9 cellular contexts compared by ENCODE assay signal in the genomic region with DNA sequence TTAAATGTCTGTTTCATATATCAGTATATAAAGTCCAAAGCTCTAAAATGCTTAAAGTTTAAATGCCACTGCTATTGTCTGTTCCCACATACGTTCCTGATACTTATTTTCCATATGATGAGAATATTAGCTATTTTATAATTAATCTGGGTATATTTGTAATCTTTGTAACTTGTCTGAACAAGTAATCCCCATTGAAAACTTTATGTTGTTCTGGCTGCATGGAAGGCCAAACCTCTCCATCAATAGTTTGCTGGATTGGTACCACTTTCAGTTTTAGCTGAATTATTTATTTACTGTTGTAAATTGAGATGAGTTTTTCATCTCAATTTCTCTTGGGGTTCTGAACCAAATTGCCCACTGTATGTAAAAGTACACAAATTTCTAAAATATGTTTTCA. TPM values are rescaled to one million over a fixed set of nuclear protein-coding genes. Genes with fewer than 3 reads are reported as not detected.
DNase-seq lines count a peak whose midpoint lies in the region; ATAC-seq and TF ChIP-seq lines count a peak whose summit lies in the region.
"Had no signal": no experiment of that assay in that cellular context is flagged by ENCODE, and none has a peak within 500 bp of the region (broad histone marks: within the 10 kb centered on the region; RNA-seq: fewer than 3 reads in every experiment).

No MANE protein-coding gene starts in this region.

- 23 to 36% (median 26%) methylated on average over 1 of the region's 1 CpG for WGBS in ovary, 3 donors

- intact Hi-C loops in ovary (cut with DNase I), result no loop called here

- H3K4me1 ChIP-seq in RWPE2 (ENCODE audit: insufficient read depth, poor library complexity, severe bottlenecking) (peaks cover 16% of the 10 kb centered on the region), ovary (ENCODE audit: insufficient read depth) (peaks cover 5% of the 10 kb centered on the region)

- no peaks in the 10 kb centered on the region for H3K9me3 ChIP-seq in RWPE2 (ENCODE audit: severe bottlenecking)
- H3K9me3 ChIP-seq in ovary, result no peaks in the 10 kb centered on the region
- H3K9me3 ChIP-seq: mucosa of descending colon had no signal

- H3K27me3 ChIP-seq in RWPE2 (ENCODE audit: insufficient read depth, poor library complexity, severe bottlenecking) (no peaks in the 10 kb centered on the region), ovary (no peaks in the 10 kb centered on the region)

- CTCF ChIA-PET in RWPE1 (lab: Yijun Ruan, JAX), result no interaction called here

- no peak for ATAC-seq in RWPE2 (ENCODE audit: low read depth)
- no peak for ATAC-seq in GM18519 (IDR thresholded peaks at IDR 0.05; ENCODE audit: low FRiP score, unreplicated experiment)
- ATAC-seq: mucosa of descending colon had no signal

- H3K27ac ChIP-seq in RWPE2 (ENCODE audit: poor library complexity, severe bottlenecking) (peak overlapping the region; percentile 74), ovary (no peak overlapping the region), RWPE1 (no peak overlapping the region)

- H3K4me3 ChIP-seq in GM08714 (ENCODE audit: low read length), result peak overlapping the region; percentile 90; the same call in 1 of the 2 replicates
- H3K4me3 ChIP-seq in RWPE2 (ENCODE audit: severe bottlenecking), result peak overlapping the region; percentile 70
- H3K4me3 ChIP-seq in epithelial cell of esophagus (ENCODE audit: low read length), result peak overlapping the region; percentile 88
- H3K4me3 ChIP-seq in ovary, result peak overlapping the region; percentile 83

- DNase-seq in RWPE2 (ENCODE audit: low spot score) (no peak), epithelial cell of esophagus (ENCODE audit: low read depth) (peak; percentile 5), ovary (no peak), RWPE1 (ENCODE audit: low spot score) (no peak), cortex of kidney (lab: John Stamatoyannopoulos, UW) (no peak), foreskin melanocyte (no peak)

- POLR2A ChIA-PET in RWPE1 (lab: Yijun Ruan, JAX; ENCODE audit: low non-redundant PET), result no interaction called here

- peaks cover 11% of the 10 kb centered on the region for H3K36me3 ChIP-seq in RWPE2 (ENCODE audit: low read depth)
- no peaks in the 10 kb centered on the region for H3K36me3 ChIP-seq in ovary

- TF ChIP-seq EP300 in ovary (IDR thresholded peaks at IDR 0.05), result no peak

- no peak for TF ChIP-seq POLR2A in ovary (IDR thresholded peaks at IDR 0.05)

- TF ChIP-seq CTCF in RWPE2 (IDR thresholded peaks at IDR 0.05; ENCODE audit: poor library complexity, severe bottlenecking), result no peak
- no peak for TF ChIP-seq CTCF in epithelial cell of esophagus (IDR thresholded peaks at IDR 0.05; ENCODE audit: insufficient read depth, low read depth, low read length, missing control alignments)
- no peak for TF ChIP-seq CTCF in ovary (IDR thresholded peaks at IDR 0.05)
- no peak for TF ChIP-seq CTCF in RWPE1 (conservative IDR thresholded peaks at IDR 0.05; ENCODE audit: low read depth)

RNA-seq across cellular contexts. Expression of gene MBD5, which starts 1.5 kb away (rescaled TPM):
- total RNA-seq in ovary, result 10 to 100 TPM; 33.1 to 66.3 (median 47.9) TPM
- polyA plus RNA-seq in ovary, result 10 to 100 TPM in 1 of 2 donors, 1 to 10 TPM in 1; 8.5 to 23.2 TPM

RNA-seq across cellular contexts. Expression of gene ORC4, which starts 1.8 kb away (rescaled TPM):
- total RNA-seq in ovary, result 10 to 100 TPM; 44.3 to 78.0 (median 50.1) TPM
- polyA plus RNA-seq in ovary, result 10 to 100 TPM; 14.9 to 26.2 TPM
